In genomic region chr7:138752568-138753518, GRCh38 we compare ENCODE assay signal across 9 cellular contexts. TPM values are rescaled to one million over a fixed set of nuclear protein-coding genes. Genes with fewer than 3 reads are reported as not detected.
DNase-seq lines count a peak whose midpoint lies in the region; ATAC-seq and TF ChIP-seq lines count a peak whose summit lies in the region.
"Had no signal": no experiment of that assay in that cellular context is flagged by ENCODE, and none has a peak within 500 bp of the region (broad histone marks: within the 10 kb centered on the region; RNA-seq: fewer than 3 reads in every experiment).

No MANE protein-coding gene starts in this region.

- POLR2A ChIA-PET in PC-9 (lab: Charles Lee; ENCODE audit: unreplicated experiment), result interaction anchor here (0.6 to 0.7 kb wide), 3 partner anchors 32 to 1678 kb away, joined by 3 to 4 read pairs (median 3); no protein-coding TSS in a partner anchor

- no peaks in the 10 kb centered on the region for H3K27me3 ChIP-seq in PC-9 (ENCODE audit: insufficient read depth, low read depth)
- no peaks in the 10 kb centered on the region for H3K27me3 ChIP-seq in right lobe of liver

- 46% methylated on average over 18 of the region's 20 CpGs for WGBS in right lobe of liver (ENCODE audit: insufficient coverage, low coverage, low lambda C conversion rate, missing lambda C conversion rate)

- H3F3A ChIP-seq in PC-9 (ENCODE audit: insufficient read depth, low read depth), result peaks cover 66% of the 10 kb centered on the region

- no peak overlapping the region for H3K4me3 ChIP-seq in PC-9
- no peak overlapping the region for H3K4me3 ChIP-seq in right lobe of liver

- peak overlapping the region; percentile 95 for H3K27ac ChIP-seq in PC-9
- no peak overlapping the region for H3K27ac ChIP-seq in right lobe of liver
- H3K27ac ChIP-seq: neutrophil had no signal

- H2AFZ ChIP-seq in PC-9, result no peak overlapping the region

- peak; percentile 97 to 100 for DNase-seq in PC-9
- DNase-seq in activated T-helper 9 cell treated with anti-CD3 and anti-CD28 coated beads, Interleukin-2, amount 50 U/mL, for 16 hours (ENCODE audit: low read depth), result peak; percentile 81
- peak; percentile 52 to 85 (median 70) for DNase-seq in right lobe of liver
- DNase-seq in stimulated activated naive CD4-positive, alpha-beta T cell treated with Interleukin-2 at 50 U/mL for 16 hours (lab: John Stamatoyannopoulos, UW), result peak; percentile 89
- DNase-seq in SIG-M5 treated with dmso at 0.1 percent for 504 hours (lab: John Stamatoyannopoulos, UW; ENCODE audit: unreplicated experiment), result no peak
- DNase-seq in epidermal melanocyte (ENCODE audit: insufficient read length, low spot score), result no peak

- H3K36me3 ChIP-seq in PC-9 (ENCODE audit: low read depth) (no peaks in the 10 kb centered on the region), right lobe of liver (no peaks in the 10 kb centered on the region)
- H3K36me3 ChIP-seq: neutrophil had no signal

- H3K9me2 ChIP-seq in PC-9 (ENCODE audit: insufficient read depth), result no peaks in the 10 kb centered on the region

- no peaks in the 10 kb centered on the region for H3K9me3 ChIP-seq in PC-9 (ENCODE audit: insufficient read depth, low read depth)
- no peaks in the 10 kb centered on the region for H3K9me3 ChIP-seq in right lobe of liver
- H3K9me3 ChIP-seq: neutrophil had no signal

- CTCF ChIA-PET in PC-9 (lab: Charles Lee), result interaction anchor here (0.6 to 0.7 kb wide), 3 partner anchors 89 to 632 kb away, joined by 3 to 4 read pairs (median 3); no protein-coding TSS in a partner anchor

- TF ChIP-seq POLR2A in right lobe of liver (IDR thresholded peaks at IDR 0.05), result no peak

- intact Hi-C loops in PC-9 (cut with micrococcal nuclease; ENCODE audit: unreplicated experiment), result loop anchor here (1.0 to 10.0 kb wide), 6 partner anchors 96 to 588 kb away; partner anchors contain the start of genes FMC1, TRIM24 and ZC3HAV1L
- intact Hi-C loops in right lobe of liver (cut with DNase I), result no loop called here

- BruUV-seq in PC-9 (replicated peaks; lab: Mats Ljungman, UMichigan), result TSS peak; percentile 87

- no peaks in the 10 kb centered on the region for H4K20me1 ChIP-seq in PC-9 (ENCODE audit: insufficient read depth)

- peak overlapping the region; percentile 38 for H3K4me2 ChIP-seq in PC-9

- TF ChIP-seq CTCF in PC-9 (conservative IDR thresholded peaks at IDR 0.05) (no peak), right lobe of liver (IDR thresholded peaks at IDR 0.05) (no peak)

- ATAC-seq in GM18868 (IDR thresholded peaks at IDR 0.05; ENCODE audit: unreplicated experiment) (peak; percentile 89), HG03108 (IDR thresholded peaks at IDR 0.05; ENCODE audit: unreplicated experiment) (peak; percentile 94), right lobe of liver (peak; percentile 79 to 89 (median 85))

- no peaks in the 10 kb centered on the region for H3K79me2 ChIP-seq in PC-9 (ENCODE audit: low read depth)

- H3K4me1 ChIP-seq in PC-9 (replicated peaks; ENCODE audit: insufficient read depth) (peaks cover 73% of the 10 kb centered on the region), right lobe of liver (peaks cover 0 to 7% (median 0%) of the 10 kb centered on the region in 4 donors)

RNA-seq across cellular contexts. Expression of gene TMEM213, which starts 45.0 kb away (rescaled TPM):
- total RNA-seq in PC-9 (2021), result not detected in 2 replicates
- total RNA-seq in right lobe of liver, result not detected

RNA-seq across cellular contexts. Expression of gene ATP6V0A4, which starts 45.2 kb away (rescaled TPM):
- total RNA-seq in PC-9 (2021) (4.8 and 9.1 TPM in 2 replicates), right lobe of liver (not detected)

RNA-seq across cellular contexts. Expression of gene SVOPL, which starts 51.7 kb away (rescaled TPM):
- total RNA-seq in PC-9 (2021) (0.70 and 1.0 TPM in 2 replicates), right lobe of liver (not detected)

Comparison
In these comparisons a context has a peak if more than half of its experiments do, and no peak if none do; other contexts are left out.
1. DNase-seq: peak in PC-9 (2 of 2), activated T-helper 9 cell treated with anti-CD3 and anti-CD28 coated beads, Interleukin-2, amount 50 U/mL, for 16 hours (single experiment), right lobe of liver (3 of 3) and stimulated activated naive CD4-positive, alpha-beta T cell treated with Interleukin-2 at 50 U/mL for 16 hours (single experiment); none in SIG-M5 treated with dmso at 0.1 percent for 504 hours (single experiment) and epidermal melanocyte (single experiment).
2. Peak in every context shown above with its lines, with median percentiles within 50 percentile points of each other: ATAC-seq.